ENCODE assay signal across 10 cellular contexts in the genomic region with DNA sequence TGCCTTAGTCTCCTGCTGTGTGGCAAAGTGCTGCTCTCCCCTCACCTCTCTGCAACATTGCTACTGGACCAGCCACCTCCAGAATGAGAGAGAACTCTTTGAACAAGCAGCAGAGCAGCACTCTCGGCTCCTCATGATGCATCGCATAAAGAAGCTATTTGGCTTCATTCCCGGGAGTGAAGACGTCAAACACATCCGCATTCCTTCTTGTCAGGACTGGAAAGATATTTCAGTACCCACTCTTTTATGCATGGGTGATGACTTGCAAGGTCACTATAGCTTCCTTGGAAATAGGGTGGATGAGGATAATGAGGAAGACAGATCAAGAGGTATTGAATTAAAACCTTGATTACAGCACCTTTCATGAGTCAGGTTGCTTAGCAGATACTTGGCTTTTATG. TPM values are rescaled to one million over a fixed set of nuclear protein-coding genes. Genes with fewer than 3 reads are reported as not detected.
A peak's percentile ranks its signal among the peaks of the same experiment; 100 is the strongest.
DNase-seq lines count a peak whose midpoint lies in the region; ATAC-seq, FAIRE-seq and TF ChIP-seq lines count a peak whose summit lies in the region.
"Had no signal": no experiment of that assay in that cellular context is flagged by ENCODE, and none has a peak within 500 bp of the region (broad histone marks: within the 10 kb centered on the region; RNA-seq: fewer than 3 reads in every experiment).

No MANE protein-coding gene starts in this region.

- peak in 1 of 2 experiments; percentile 39; a peak in 1 of 5 replicates for TF ChIP-seq EP300 in A549 (IDR thresholded peaks at IDR 0.05)

- H3K9me3 ChIP-seq in A549 (no peaks in the 10 kb centered on the region), adipocyte (ENCODE audit: control insufficient read depth, low read length) (no peaks in the 10 kb centered on the region), esophagus squamous epithelium (no peaks in the 10 kb centered on the region)

- peak overlapping the region; percentile 60 to 76 for H3K27ac ChIP-seq in A549
- H3K27ac ChIP-seq in esophagus squamous epithelium: no peak overlapping the region

- 4% methylated on average over 5 of the region's 5 CpGs for WGBS in A549 (ENCODE audit: missing lambda C conversion rate)
- WGBS in esophagus squamous epithelium, 2 donors: 13 to 17% methylated on average over 5 of the region's 5 CpGs

- TF ChIP-seq CTCF in A549 (IDR thresholded peaks at IDR 0.05) (no peak), esophagus squamous epithelium (IDR thresholded peaks at IDR 0.05) (no peak)

- H3K9ac ChIP-seq in adipocyte (ENCODE audit: low read length): no peak overlapping the region

- H3K36me3 ChIP-seq in adipocyte (ENCODE audit: control insufficient read depth, insufficient read depth, low read length, severe bottlenecking) (no peaks in the 10 kb centered on the region), esophagus squamous epithelium (no peaks in the 10 kb centered on the region)

- POLR2A ChIA-PET in A549 (lab: Yijun Ruan, JAX): interaction anchor here (0.6 to 1.5 kb wide), 2 partner anchors 13 to 46 kb away, joined by 3 to 12 read pairs; partner anchors contain the start of genes CALHM5 and RWDD1

- peak; percentile 63 for FAIRE-seq in A549 (lab: Jason Lieb, UNC)

- CTCF ChIA-PET in A549 (lab: Yijun Ruan, JAX): interaction anchor here (0.9 to 2.7 kb wide), 4 partner anchors 14 to 289 kb away, joined by 3 to 10 read pairs (median 4); partner anchors contain the start of gene CALHM5

- TF ChIP-seq POLR2A in A549 (IDR thresholded peaks at IDR 0.05; ENCODE audit: low read length) (no peak), esophagus squamous epithelium (IDR thresholded peaks at IDR 0.05) (no peak)

- TF ChIP-seq RAD21 in A549 (conservative IDR thresholded peaks at IDR 0.05 in 1 of 2, IDR thresholded peaks at IDR 0.05 in 1 of 2): no peak

- H3K4me1 ChIP-seq in A549 (peaks cover 36% of the 10 kb centered on the region), adipocyte (ENCODE audit: control insufficient read depth, insufficient read depth, low read length) (peaks cover 37% of the 10 kb centered on the region), esophagus squamous epithelium (peaks cover 0 to 11% (median 0%) of the 10 kb centered on the region in 3 donors)

- no peak overlapping the region for H3K4me3 ChIP-seq in A549
- no peak overlapping the region for H3K4me3 ChIP-seq in adipocyte (ENCODE audit: low read length)
- H3K4me3 ChIP-seq in esophagus squamous epithelium: no peak overlapping the region

- intact Hi-C loops in esophagus squamous epithelium (cut with DNase I): no loop called here

- H3K4me2 ChIP-seq in A549: peak overlapping the region; percentile 50

- no peaks in the 10 kb centered on the region for H3K27me3 ChIP-seq in adipocyte (replicated peaks; ENCODE audit: control insufficient read depth, insufficient read depth, low read length)
- no peaks in the 10 kb centered on the region for H3K27me3 ChIP-seq in esophagus squamous epithelium

- ATAC-seq in A549: peak; percentile 92 to 94
- no peak for ATAC-seq in GM21528 (IDR thresholded peaks at IDR 0.05; ENCODE audit: low FRiP score, unreplicated experiment)
- no peak for ATAC-seq in stimulated activated naive CD8-positive, alpha-beta T cell treated with anti-CD3 and anti-CD28 coated beads, Interleukin-15, Interleukin-2, amounts not matched to agents 100 U/mL and 50 U/mL, for 24 hours
- ATAC-seq in GM18858 (IDR thresholded peaks at IDR 0.05; ENCODE audit: unreplicated experiment): no peak
- ATAC-seq: CD8-positive, alpha-beta T cell had no signal

- peak; percentile 43 to 88 for DNase-seq in A549 (ENCODE audit: low read depth in 1 of 2, low spot score in 1 of 2)
- peak; percentile 63 for DNase-seq in HK-2 (ENCODE audit: unreplicated experiment)
- DNase-seq in adipocyte (ENCODE audit: low read depth): peak; percentile 93
- peak; percentile 98 for DNase-seq in iris pigment epithelial cell (ENCODE audit: low read depth)
- no peak for DNase-seq in esophagus squamous epithelium (lab: John Stamatoyannopoulos, UW)
- no peak for DNase-seq in stimulated activated naive CD8-positive, alpha-beta T cell treated with anti-CD3 and anti-CD28 coated beads, Interleukin-15, Interleukin-2, amounts not matched to agents 100 U/mL and 50 U/mL, for 24 hours
- DNase-seq: CD8-positive, alpha-beta T cell had no signal

TF ChIP-seq in A549, 52 proteins besides CTCF, POLR2A, EP300 and RAD21:
- TF ChIP-seq GATA3 (IDR thresholded peaks at IDR 0.05; ENCODE audit: borderline replicate concordance) (peak; percentile 60; the same call in 1 of the 2 replicates), MAX (IDR thresholded peaks at IDR 0.05) (peak; percentile 65), RCOR1 (IDR thresholded peaks at IDR 0.05; ENCODE audit: low read depth, low read length) (no peak), MAFK (IDR thresholded peaks at IDR 0.05; ENCODE audit: partially characterized antibody) (peak; percentile 25)

RNA-seq across cellular contexts. Expression of gene CALHM4, which starts 4.3 kb away (rescaled TPM):
- not detected in 2 replicates for polyA plus RNA-seq in A549 (2011; rRNA removed)
- not detected in 2 replicates for polyA plus RNA-seq in A549 (2012; cell fraction: cytosol; rRNA removed)
- polyA plus RNA-seq in A549 (2012; cell fraction: nucleus; rRNA removed): not detected in 2 replicates
- polyA plus RNA-seq in A549 (2017; fragmentation: RNase III; extraction: RNeasy Plus Mini Kit Qiagen cat#74134 plus additional on column Dnase treatment): not detected in 3 replicates
- polyA minus RNA-seq in A549 (2011; rRNA and poly(A)+ RNA removed): not detected in 2 replicates
- not detected for total RNA-seq in esophagus squamous epithelium
- total RNA-seq: CD8-positive, alpha-beta T cell had no signal
- polyA plus RNA-seq: adipose tissue had no signal

RNA-seq across cellular contexts. Expression of gene TRAPPC3L, which starts 12.4 kb away (rescaled TPM):
- polyA plus RNA-seq in A549 (2011; rRNA removed) (not detected in 2 replicates), A549 (2017; fragmentation: RNase III; extraction: RNeasy Plus Mini Kit Qiagen cat#74134 plus additional on column Dnase treatment) (not detected in 3 replicates)
- polyA plus RNA-seq in A549 (2012; cell fraction: cytosol; rRNA removed): not detected in 2 replicates
- polyA plus RNA-seq in A549 (2012; cell fraction: nucleus; rRNA removed): not detected in 2 replicates
- polyA minus RNA-seq in A549 (2011; rRNA and poly(A)+ RNA removed): not detected in 2 replicates
- total RNA-seq in esophagus squamous epithelium: not detected
- total RNA-seq: CD8-positive, alpha-beta T cell had no signal

RNA-seq across cellular contexts. Expression of gene RWDD1, which starts 13.4 kb away (rescaled TPM):
- 33.2 and 47.7 TPM in 2 replicates for polyA plus RNA-seq in A549 (2011; rRNA removed)
- polyA plus RNA-seq in A549 (2012; cell fraction: cytosol; rRNA removed): 11.0 and 12.7 TPM in 2 replicates
- polyA plus RNA-seq in A549 (2012; cell fraction: nucleus; rRNA removed): 3.0 and 5.2 TPM in 2 replicates
- 31.7 to 35.6 TPM (median 32.5 TPM) in 3 replicates for polyA plus RNA-seq in A549 (2017; fragmentation: RNase III; extraction: RNeasy Plus Mini Kit Qiagen cat#74134 plus additional on column Dnase treatment)
- polyA minus RNA-seq in A549 (2011; rRNA and poly(A)+ RNA removed): 5.8 and 9.6 TPM in 2 replicates
- 10 to 100 TPM; 13.4 to 44.3 (median 29.9) TPM for total RNA-seq in esophagus squamous epithelium

RNA-seq across cellular contexts. Expression of gene CALHM5, which starts 46.4 kb away (rescaled TPM):
- polyA plus RNA-seq in A549 (2011; rRNA removed) (0.09 and 0.11 TPM in 2 replicates), A549 (2017; fragmentation: RNase III; extraction: RNeasy Plus Mini Kit Qiagen cat#74134 plus additional on column Dnase treatment) (0.08 to 0.12 TPM (median 0.09 TPM) in 3 replicates)
- 0.03 and 0.04 TPM in 2 replicates for polyA plus RNA-seq in A549 (2012; cell fraction: cytosol; rRNA removed)
- polyA plus RNA-seq in A549 (2012; cell fraction: nucleus; rRNA removed): 0.01 and 0.04 TPM in 2 replicates
- 0.04 and 0.19 TPM in 2 replicates for polyA minus RNA-seq in A549 (2011; rRNA and poly(A)+ RNA removed)
- 1 to 10 TPM in 1 of 4 donors, under 1 TPM in 3; 0.04 to 1.7 (median 0.56) TPM for total RNA-seq in esophagus squamous epithelium
- total RNA-seq: CD8-positive, alpha-beta T cell had no signal

RNA-seq across cellular contexts. Expression of gene RSPH4A, which starts 58.4 kb away (rescaled TPM):
- polyA plus RNA-seq in A549 (2011; rRNA removed) (0.17 and 0.28 TPM in 2 replicates), A549 (2017; fragmentation: RNase III; extraction: RNeasy Plus Mini Kit Qiagen cat#74134 plus additional on column Dnase treatment) (0.13 to 0.28 TPM (median 0.13 TPM) in 3 replicates)
- polyA plus RNA-seq in A549 (2012; cell fraction: cytosol; rRNA removed): 0.14 and 0.15 TPM in 2 replicates
- polyA plus RNA-seq in A549 (2012; cell fraction: nucleus; rRNA removed): 0.24 and 0.48 TPM in 2 replicates
- polyA minus RNA-seq in A549 (2011; rRNA and poly(A)+ RNA removed): 0.19 TPM in 1 of 2 replicates, not detected in the other
- total RNA-seq in esophagus squamous epithelium: under 1 TPM in 2 of 4 donors, not detected in 2; 0.09 to 0.19 TPM

Comparison
In these comparisons a context has a peak if more than half of its experiments do, and no peak if none do; other contexts are left out.
1. ATAC-seq: peak in A549 (2 of 2); none in GM21528 (single experiment), stimulated activated naive CD8-positive, alpha-beta T cell treated with anti-CD3 and anti-CD28 coated beads, Interleukin-15, Interleukin-2, amounts not matched to agents 100 U/mL and 50 U/mL, for 24 hours (single experiment) and GM18858 (single experiment).
2. DNase-seq: peak in A549 (2 of 2), HK-2 (single experiment), adipocyte (single experiment) and iris pigment epithelial cell (single experiment); none in esophagus squamous epithelium (single experiment) and stimulated activated naive CD8-positive, alpha-beta T cell treated with anti-CD3 and anti-CD28 coated beads, Interleukin-15, Interleukin-2, amounts not matched to agents 100 U/mL and 50 U/mL, for 24 hours (single experiment).
3. H3K27ac ChIP-seq: peak in A549 (2 of 2); none in esophagus squamous epithelium (0 of 4).